Comparison of ENCODE assay signal across 1 cellular context in the genomic region with DNA sequence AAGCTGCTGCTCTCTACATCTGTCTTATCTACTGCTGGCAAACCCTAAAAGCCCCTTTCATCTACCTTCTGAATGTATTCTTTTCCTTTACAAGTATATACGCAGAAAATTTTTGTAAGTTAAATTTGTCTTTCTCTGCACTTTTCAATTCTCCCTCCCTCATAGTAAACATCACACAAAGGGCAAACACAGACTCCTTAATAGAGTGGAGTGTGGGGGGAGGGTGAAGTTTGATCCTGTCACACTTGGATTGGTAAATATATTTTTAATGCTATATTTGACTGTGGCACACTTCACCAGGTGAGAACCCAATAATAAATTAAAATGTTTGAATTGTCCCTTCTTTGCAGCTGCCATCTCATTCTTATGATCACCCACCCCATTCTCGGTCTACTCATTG.
TF ChIP-seq lines count a peak whose summit lies in the region.

No MANE protein-coding gene starts in this region.

TF ChIP-seq in HepG2, 621 proteins besides CTCF, POLR2A, EP300 and RAD21:
- TF ChIP-seq, protein P1, sequence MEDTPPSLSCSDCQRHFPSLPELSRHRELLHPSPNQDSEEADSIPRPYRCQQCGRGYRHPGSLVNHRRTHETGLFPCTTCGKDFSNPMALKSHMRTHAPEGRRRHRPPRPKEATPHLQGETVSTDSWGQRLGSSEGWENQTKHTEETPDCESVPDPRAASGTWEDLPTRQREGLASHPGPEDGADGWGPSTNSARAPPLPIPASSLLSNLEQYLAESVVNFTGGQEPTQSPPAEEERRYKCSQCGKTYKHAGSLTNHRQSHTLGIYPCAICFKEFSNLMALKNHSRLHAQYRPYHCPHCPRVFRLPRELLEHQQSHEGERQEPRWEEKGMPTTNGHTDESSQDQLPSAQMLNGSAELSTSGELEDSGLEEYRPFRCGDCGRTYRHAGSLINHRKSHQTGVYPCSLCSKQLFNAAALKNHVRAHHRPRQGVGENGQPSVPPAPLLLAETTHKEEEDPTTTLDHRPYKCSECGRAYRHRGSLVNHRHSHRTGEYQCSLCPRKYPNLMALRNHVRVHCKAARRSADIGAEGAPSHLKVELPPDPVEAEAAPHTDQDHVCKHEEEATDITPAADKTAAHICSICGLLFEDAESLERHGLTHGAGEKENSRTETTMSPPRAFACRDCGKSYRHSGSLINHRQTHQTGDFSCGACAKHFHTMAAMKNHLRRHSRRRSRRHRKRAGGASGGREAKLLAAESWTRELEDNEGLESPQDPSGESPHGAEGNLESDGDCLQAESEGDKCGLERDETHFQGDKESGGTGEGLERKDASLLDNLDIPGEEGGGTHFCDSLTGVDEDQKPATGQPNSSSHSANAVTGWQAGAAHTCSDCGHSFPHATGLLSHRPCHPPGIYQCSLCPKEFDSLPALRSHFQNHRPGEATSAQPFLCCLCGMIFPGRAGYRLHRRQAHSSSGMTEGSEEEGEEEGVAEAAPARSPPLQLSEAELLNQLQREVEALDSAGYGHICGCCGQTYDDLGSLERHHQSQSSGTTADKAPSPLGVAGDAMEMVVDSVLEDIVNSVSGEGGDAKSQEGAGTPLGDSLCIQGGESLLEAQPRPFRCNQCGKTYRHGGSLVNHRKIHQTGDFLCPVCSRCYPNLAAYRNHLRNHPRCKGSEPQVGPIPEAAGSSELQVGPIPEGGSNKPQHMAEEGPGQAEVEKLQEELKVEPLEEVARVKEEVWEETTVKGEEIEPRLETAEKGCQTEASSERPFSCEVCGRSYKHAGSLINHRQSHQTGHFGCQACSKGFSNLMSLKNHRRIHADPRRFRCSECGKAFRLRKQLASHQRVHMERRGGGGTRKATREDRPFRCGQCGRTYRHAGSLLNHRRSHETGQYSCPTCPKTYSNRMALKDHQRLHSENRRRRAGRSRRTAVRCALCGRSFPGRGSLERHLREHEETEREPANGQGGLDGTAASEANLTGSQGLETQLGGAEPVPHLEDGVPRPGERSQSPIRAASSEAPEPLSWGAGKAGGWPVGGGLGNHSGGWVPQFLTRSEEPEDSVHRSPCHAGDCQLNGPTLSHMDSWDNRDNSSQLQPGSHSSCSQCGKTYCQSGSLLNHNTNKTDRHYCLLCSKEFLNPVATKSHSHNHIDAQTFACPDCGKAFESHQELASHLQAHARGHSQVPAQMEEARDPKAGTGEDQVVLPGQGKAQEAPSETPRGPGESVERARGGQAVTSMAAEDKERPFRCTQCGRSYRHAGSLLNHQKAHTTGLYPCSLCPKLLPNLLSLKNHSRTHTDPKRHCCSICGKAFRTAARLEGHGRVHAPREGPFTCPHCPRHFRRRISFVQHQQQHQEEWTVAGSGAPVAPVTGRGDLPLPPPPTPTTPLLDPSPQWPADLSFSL (CRISPR knock-in tag; IDR thresholded peaks at IDR 0.05), result 0 out of 2 replicates have a peak, but pooled peaks have one; percentile 27
- TF ChIP-seq, protein P2, sequence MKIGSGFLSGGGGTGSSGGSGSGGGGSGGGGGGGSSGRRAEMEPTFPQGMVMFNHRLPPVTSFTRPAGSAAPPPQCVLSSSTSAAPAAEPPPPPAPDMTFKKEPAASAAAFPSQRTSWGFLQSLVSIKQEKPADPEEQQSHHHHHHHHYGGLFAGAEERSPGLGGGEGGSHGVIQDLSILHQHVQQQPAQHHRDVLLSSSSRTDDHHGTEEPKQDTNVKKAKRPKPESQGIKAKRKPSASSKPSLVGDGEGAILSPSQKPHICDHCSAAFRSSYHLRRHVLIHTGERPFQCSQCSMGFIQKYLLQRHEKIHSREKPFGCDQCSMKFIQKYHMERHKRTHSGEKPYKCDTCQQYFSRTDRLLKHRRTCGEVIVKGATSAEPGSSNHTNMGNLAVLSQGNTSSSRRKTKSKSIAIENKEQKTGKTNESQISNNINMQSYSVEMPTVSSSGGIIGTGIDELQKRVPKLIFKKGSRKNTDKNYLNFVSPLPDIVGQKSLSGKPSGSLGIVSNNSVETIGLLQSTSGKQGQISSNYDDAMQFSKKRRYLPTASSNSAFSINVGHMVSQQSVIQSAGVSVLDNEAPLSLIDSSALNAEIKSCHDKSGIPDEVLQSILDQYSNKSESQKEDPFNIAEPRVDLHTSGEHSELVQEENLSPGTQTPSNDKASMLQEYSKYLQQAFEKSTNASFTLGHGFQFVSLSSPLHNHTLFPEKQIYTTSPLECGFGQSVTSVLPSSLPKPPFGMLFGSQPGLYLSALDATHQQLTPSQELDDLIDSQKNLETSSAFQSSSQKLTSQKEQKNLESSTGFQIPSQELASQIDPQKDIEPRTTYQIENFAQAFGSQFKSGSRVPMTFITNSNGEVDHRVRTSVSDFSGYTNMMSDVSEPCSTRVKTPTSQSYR (CRISPR knock-in tag; IDR thresholded peaks at IDR 0.05; ENCODE audit: borderline replicate concordance), result peak; percentile 51; the same call in 1 of the 2 replicates
- TF ChIP-seq MIXL1 (CRISPR knock-in tag; IDR thresholded peaks at IDR 0.05), result 0 out of 2 replicates have a peak, but pooled peaks have one; percentile 4
- TF ChIP-seq KMT2B (CRISPR knock-in tag; IDR thresholded peaks at IDR 0.05), result 0 out of 2 replicates have a peak, but pooled peaks have one; percentile 2
- TF ChIP-seq ERF (CRISPR knock-in tag; IDR thresholded peaks at IDR 0.05), result 0 out of 2 replicates have a peak, but pooled peaks have one; percentile 2
- 0 out of 2 replicates have a peak, but pooled peaks have one; percentile 3 for TF ChIP-seq ZNF142 (CRISPR knock-in tag; IDR thresholded peaks at IDR 0.05)
- TF ChIP-seq AGO2 (optimal IDR thresholded peaks at IDR 0.05; ENCODE audit: low read depth, low read length), result no peak
- TF ChIP-seq CCDC6 (CRISPR knock-in tag; IDR thresholded peaks at IDR 0.05), result 0 out of 2 replicates have a peak, but pooled peaks have one; percentile 36
- TF ChIP-seq RFXAP (CRISPR knock-in tag; IDR thresholded peaks at IDR 0.05; ENCODE audit: borderline replicate concordance), result 0 out of 2 replicates have a peak, but pooled peaks have one; percentile 1
- TF ChIP-seq KDM6A (CRISPR knock-in tag; IDR thresholded peaks at IDR 0.05; ENCODE audit: low read depth), result peak; percentile 10; the same call in 1 of the 2 replicates
- no peak for TF ChIP-seq JDP2 (CRISPR knock-in tag; IDR thresholded peaks at IDR 0.05; ENCODE audit: borderline replicate concordance)
- TF ChIP-seq, protein P3, sequence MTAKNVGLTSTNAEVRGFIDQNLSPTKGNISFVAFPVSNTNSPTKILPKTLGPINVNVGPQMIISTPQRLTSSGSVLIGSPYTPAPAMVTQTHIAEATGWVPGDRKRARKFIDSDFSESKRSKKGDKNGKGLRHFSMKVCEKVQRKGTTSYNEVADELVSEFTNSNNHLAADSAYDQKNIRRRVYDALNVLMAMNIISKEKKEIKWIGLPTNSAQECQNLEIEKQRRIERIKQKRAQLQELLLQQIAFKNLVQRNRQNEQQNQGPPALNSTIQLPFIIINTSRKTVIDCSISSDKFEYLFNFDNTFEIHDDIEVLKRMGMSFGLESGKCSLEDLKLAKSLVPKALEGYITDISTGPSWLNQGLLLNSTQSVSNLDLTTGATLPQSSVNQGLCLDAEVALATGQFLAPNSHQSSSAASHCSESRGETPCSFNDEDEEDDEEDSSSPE (CRISPR knock-in tag; IDR thresholded peaks at IDR 0.05), result 0 out of 2 replicates have a peak, but pooled peaks have one; percentile 1
- no peak for TF ChIP-seq ZNF367 (CRISPR knock-in tag; IDR thresholded peaks at IDR 0.05; ENCODE audit: borderline replicate concordance)
- no peak for TF ChIP-seq FOXP1 (IDR thresholded peaks at IDR 0.05)
- peak; percentile 34; the same call in 1 of the 2 replicates for TF ChIP-seq FOXP1 (CRISPR knock-in tag; IDR thresholded peaks at IDR 0.05)
- TF ChIP-seq ZFP90 (CRISPR knock-in tag; IDR thresholded peaks at IDR 0.05; ENCODE audit: borderline replicate concordance), result no peak
- TF ChIP-seq ZNF775 (CRISPR knock-in tag; IDR thresholded peaks at IDR 0.05; ENCODE audit: borderline replicate concordance), result no peak
- TF ChIP-seq ZNF234 (CRISPR knock-in tag; conservative IDR thresholded peaks at IDR 0.05), result no peak
